Comparison of ENCODE assay signal across 18 cellular contexts in genomic region chr10:133264455-133264854, GRCh38. TPM values are rescaled to one million over a fixed set of nuclear protein-coding genes. Genes with fewer than 3 reads are reported as not detected.
A peak's percentile ranks its signal among the peaks of the same experiment; 100 is the strongest.
DNase-seq lines count a peak whose midpoint lies in the region; ATAC-seq and FAIRE-seq lines count a peak whose summit lies in the region.
"Had no signal": no experiment of that assay in that cellular context is flagged by ENCODE, and none has a peak within 500 bp of the region (broad histone marks: within the 10 kb centered on the region; RNA-seq: fewer than 3 reads in every experiment).

No MANE protein-coding gene starts in this region.

- no peak overlapping the region for H3K27ac Mint-ChIP-seq in activated T-cell treated with anti-CD3 and anti-CD28 coated beads, Interleukin-2, amount 50 U/mL, for 24 hours

- DNase-seq in activated T-cell treated with anti-CD3 and anti-CD28 coated beads, Interleukin-2, amount 50 U/mL, for 24 hours = peak; percentile 39
- DNase-seq in activated T-cell treated with anti-CD3 and anti-CD28 coated beads for 4 hours (no peak), NOMO-1 treated with dmso at 0.1 percent for 144 hours (lab: John Stamatoyannopoulos, UW; ENCODE audit: unreplicated experiment) (peak; percentile 48), small intestine (peak; percentile 74)
- peak; percentile 78 for DNase-seq in activated effector memory CD4-positive, alpha-beta T cell treated with anti-CD3 and anti-CD28 coated beads, Interleukin-2, amount 50 U/mL, for 16 hours
- DNase-seq: activated CD4-positive, alpha-beta T cell treated with anti-CD3 and anti-CD28 coated beads for 48 hours; effector CD4-positive, alpha-beta T cell; EL; foreskin fibroblast; MG63; posterior cingulate gyrus had no signal

- 7 to 40% (median 12%) methylated on average over 9 of the region's 9 CpGs for WGBS in small intestine, 3 donors

- peaks cover 54% of the 10 kb centered on the region for H3K36me3 Mint-ChIP-seq in activated T-cell treated with anti-CD3 and anti-CD28 coated beads, Interleukin-2, amount 50 U/mL, for 24 hours (ENCODE audit: low read depth)

- no peaks in the 10 kb centered on the region for H3K27me3 ChIP-seq in small intestine (ENCODE audit: control insufficient read depth in 2 of 2, insufficient read depth in 2 of 2, low read length in 2 of 2)
- H3K27me3 ChIP-seq: MG63 had no signal

- H3K4me3 Mint-ChIP-seq in activated T-cell treated with anti-CD3 and anti-CD28 coated beads, Interleukin-2, amount 50 U/mL, for 24 hours = no peak overlapping the region

- ATAC-seq in GM21360 (IDR thresholded peaks at IDR 0.05; ENCODE audit: unreplicated experiment) = no peak
- no peak for ATAC-seq in GM19023 (IDR thresholded peaks at IDR 0.05; ENCODE audit: unreplicated experiment)
- ATAC-seq in GM21786 (IDR thresholded peaks at IDR 0.05; ENCODE audit: unreplicated experiment) = no peak

- H3K4me1 ChIP-seq in small intestine (ENCODE audit: control insufficient read depth in 2 of 2, insufficient read depth in 1 of 2, low read depth in 1 of 2, low read length in 1 of 2) = peaks cover 3 to 5% of the 10 kb centered on the region in 2 donors

- no peaks in the 10 kb centered on the region for H3K36me3 ChIP-seq in small intestine (ENCODE audit: control insufficient read depth in 2 of 2, insufficient read depth in 2 of 2, low read length in 2 of 2)
- H3K36me3 ChIP-seq: MG63 had no signal

- no peaks in the 10 kb centered on the region for H3K9me3 ChIP-seq in small intestine (ENCODE audit: control insufficient read depth, low read depth)
- H3K9me3 ChIP-seq: MG63 had no signal

- no peaks in the 10 kb centered on the region for H3K9me3 Mint-ChIP-seq in activated T-cell treated with anti-CD3 and anti-CD28 coated beads, Interleukin-2, amount 50 U/mL, for 24 hours

- H3K4me1 Mint-ChIP-seq in activated T-cell treated with anti-CD3 and anti-CD28 coated beads, Interleukin-2, amount 50 U/mL, for 24 hours (ENCODE audit: low read depth) = peaks cover 56% of the 10 kb centered on the region

- no peak overlapping the region for H3K27ac ChIP-seq in small intestine (ENCODE audit: low read depth in 1 of 2, low read length in 1 of 2)

- no peaks in the 10 kb centered on the region for H3K27me3 Mint-ChIP-seq in activated T-cell treated with anti-CD3 and anti-CD28 coated beads, Interleukin-2, amount 50 U/mL, for 24 hours

- no peak for FAIRE-seq in small intestine (lab: Jason Lieb, UNC)
- FAIRE-seq: astrocyte, GM12891, H1 had no signal

- H3K4me3 ChIP-seq in small intestine (ENCODE audit: low read depth in 1 of 2, low read length in 2 of 2) = no peak overlapping the region
- H3K4me3 ChIP-seq: MG63 had no signal

RNA-seq across cellular contexts. Expression of gene ADAM8, which starts 12.2 kb away (rescaled TPM):
- 1 to 10 TPM in 2 of 3 donors, under 1 TPM in 1; 0.67 to 2.5 (median 1.6) TPM for polyA plus RNA-seq in small intestine

RNA-seq across cellular contexts. Expression of gene VENTX, which starts 26.8 kb away (rescaled TPM):
- polyA plus RNA-seq in small intestine = under 1 TPM in 1 of 3 donors, not detected in 2; 0.19 TPM

RNA-seq across cellular contexts. Expression of gene UTF1, which starts 34.4 kb away (rescaled TPM):
- not detected for polyA plus RNA-seq in small intestine
- polyA plus RNA-seq: urinary bladder had no signal

RNA-seq across cellular contexts. Expression of gene TUBGCP2, which starts 44.2 kb away (rescaled TPM):
- polyA plus RNA-seq in small intestine = 100 to 1,000 TPM in 2 of 3 donors, 10 to 100 TPM in 1; 43.1 to 173 (median 126) TPM

RNA-seq across cellular contexts. Expression of gene ZNF511, which starts 44.3 kb away (rescaled TPM):
- 10 to 100 TPM; 43.8 to 61.5 (median 53.9) TPM for polyA plus RNA-seq in small intestine
